Comparison of ENCODE assay signal across 8 cellular contexts in the genomic region with DNA sequence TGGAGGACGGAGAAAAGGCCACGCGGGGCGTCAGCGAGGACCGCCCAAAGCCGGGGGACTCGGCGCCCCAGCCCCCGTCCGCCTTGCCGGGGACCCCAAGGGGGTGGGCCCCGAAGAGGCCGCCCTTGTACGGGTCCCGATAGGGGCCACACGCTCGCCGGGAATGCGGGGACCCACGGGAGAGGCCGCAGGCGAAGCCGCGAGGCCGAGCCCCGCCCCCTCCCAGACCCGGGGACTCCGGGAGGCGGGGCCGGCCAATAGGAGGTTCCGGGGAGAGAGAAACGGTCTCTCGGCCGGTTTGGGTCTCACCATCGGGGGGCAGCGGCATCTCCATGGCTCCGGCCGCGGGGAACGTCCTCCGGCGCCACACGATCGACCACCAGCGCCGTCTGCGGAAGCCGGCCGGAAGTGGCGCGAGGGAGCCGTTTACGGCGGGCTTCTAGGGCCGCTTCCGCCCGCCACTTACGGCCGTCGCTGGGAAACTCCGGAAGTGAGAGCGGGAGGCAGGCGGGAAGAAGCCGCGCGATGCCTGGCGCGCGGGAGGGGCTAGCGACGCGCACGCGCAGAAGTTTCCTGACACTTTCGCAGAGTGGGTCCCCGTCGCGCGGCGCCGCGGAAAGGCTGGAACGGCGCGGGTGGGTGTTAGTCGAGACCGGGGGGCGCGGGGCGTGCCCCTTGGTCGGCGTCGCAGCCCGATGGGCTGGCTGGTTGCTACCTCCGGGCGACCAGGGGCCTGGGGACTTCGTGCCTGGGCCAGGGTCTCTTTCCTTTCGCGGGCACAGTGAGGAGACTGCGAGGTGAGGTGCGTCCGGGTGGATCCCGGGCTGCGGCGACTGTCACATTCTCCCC. TPM values are rescaled to one million over a fixed set of nuclear protein-coding genes. Genes with fewer than 3 reads are reported as not detected.
DNase-seq lines count a peak whose midpoint lies in the region; TF ChIP-seq lines count a peak whose summit lies in the region.

A gene with protein sequence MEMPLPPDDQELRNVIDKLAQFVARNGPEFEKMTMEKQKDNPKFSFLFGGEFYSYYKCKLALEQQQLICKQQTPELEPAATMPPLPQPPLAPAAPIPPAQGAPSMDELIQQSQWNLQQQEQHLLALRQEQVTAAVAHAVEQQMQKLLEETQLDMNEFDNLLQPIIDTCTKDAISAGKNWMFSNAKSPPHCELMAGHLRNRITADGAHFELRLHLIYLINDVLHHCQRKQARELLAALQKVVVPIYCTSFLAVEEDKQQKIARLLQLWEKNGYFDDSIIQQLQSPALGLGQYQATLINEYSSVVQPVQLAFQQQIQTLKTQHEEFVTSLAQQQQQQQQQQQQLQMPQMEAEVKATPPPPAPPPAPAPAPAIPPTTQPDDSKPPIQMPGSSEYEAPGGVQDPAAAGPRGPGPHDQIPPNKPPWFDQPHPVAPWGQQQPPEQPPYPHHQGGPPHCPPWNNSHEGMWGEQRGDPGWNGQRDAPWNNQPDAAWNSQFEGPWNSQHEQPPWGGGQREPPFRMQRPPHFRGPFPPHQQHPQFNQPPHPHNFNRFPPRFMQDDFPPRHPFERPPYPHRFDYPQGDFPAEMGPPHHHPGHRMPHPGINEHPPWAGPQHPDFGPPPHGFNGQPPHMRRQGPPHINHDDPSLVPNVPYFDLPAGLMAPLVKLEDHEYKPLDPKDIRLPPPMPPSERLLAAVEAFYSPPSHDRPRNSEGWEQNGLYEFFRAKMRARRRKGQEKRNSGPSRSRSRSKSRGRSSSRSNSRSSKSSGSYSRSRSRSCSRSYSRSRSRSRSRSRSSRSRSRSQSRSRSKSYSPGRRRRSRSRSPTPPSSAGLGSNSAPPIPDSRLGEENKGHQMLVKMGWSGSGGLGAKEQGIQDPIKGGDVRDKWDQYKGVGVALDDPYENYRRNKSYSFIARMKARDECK (minus strand): TSS at position 393 of the 849 bp plus-strand sequence. CDS start 59 bp downstream, at position 334.

- H3K4me3 ChIP-seq in SJSA1 (peak within 1 kb of the TSS; percentile 88), neuron (ENCODE audit: low read length) (peak within 1 kb of the TSS; percentile 100)

- H3K27me3 ChIP-seq in SJSA1 (replicated peaks) (no peaks in the 10 kb centered on the region), neuron (ENCODE audit: insufficient read depth, low read length) (no peaks in the 10 kb centered on the region)

- CTCF ChIA-PET in HEK293T (lab: Yijun Ruan, JAX), result interaction anchor here (0.5 kb wide), 2 partner anchors 61 to 259 kb away, joined by 4 read pairs; no protein-coding TSS in a partner anchor

- no peaks in the 10 kb centered on the region for H3K9me3 ChIP-seq in SJSA1 (replicated peaks)
- H3K9me3 ChIP-seq in neuron (ENCODE audit: low read length), result no peaks in the 10 kb centered on the region

- H3K4me1 ChIP-seq in SJSA1 (replicated peaks), result peaks cover 15% of the 10 kb centered on the region
- H3K4me1 ChIP-seq in neuron (ENCODE audit: insufficient read depth, low read length), result peaks cover 18% of the 10 kb centered on the region

- DNase-seq in GF-D8 (lab: John Stamatoyannopoulos, UW) (peak; percentile 83), HEK293T (ENCODE audit: extremely low spot score) (peak; percentile 99), MV-4-11 (lab: John Stamatoyannopoulos, UW) (peak; percentile 96), SJSA1 (ENCODE audit: low read depth in 1 of 2, low spot score in 2 of 2) (peak; percentile 94 to 95), foreskin melanocyte (peak; percentile 88), stromal cell of bone marrow (ENCODE audit: low read depth) (peak; percentile 88)
- peak; percentile 84 to 94 (median 91) for DNase-seq in activated naive CD4-positive, alpha-beta T cell (lab: John Stamatoyannopoulos, UW)

- H3K27ac ChIP-seq in SJSA1, result peak within 1 kb of the TSS; percentile 73

- POLR2A ChIA-PET in HEK293T (lab: Yijun Ruan, JAX), result interaction anchor here (0.6 to 1.5 kb wide), 9 partner anchors 9 to 86 kb away, joined by 3 to 7 read pairs (median 3); a partner anchor contains a TSS

- peak within 1 kb of the TSS; percentile 31 for H2AFZ ChIP-seq in neuron (ENCODE audit: low read depth, low read length)

- H3K36me3 ChIP-seq in SJSA1 (peaks cover 54% of the 10 kb centered on the region), neuron (ENCODE audit: insufficient read depth, low read length) (peaks cover 27% of the 10 kb centered on the region)

TF ChIP-seq in HEK293T, 16 proteins besides CTCF, POLR2A, EP300 and RAD21:
- TF ChIP-seq TARDBP (IDR thresholded peaks at IDR 0.05), result no peak
- TF ChIP-seq FOXA1 (IDR thresholded peaks at IDR 0.05), result no peak
- no peak for TF ChIP-seq FOXM1 (IDR thresholded peaks at IDR 0.05; ENCODE audit: borderline replicate concordance)
- TF ChIP-seq HDGF (IDR thresholded peaks at IDR 0.05; ENCODE audit: borderline replicate concordance), result no peak
- no peak for TF ChIP-seq LEF1 (IDR thresholded peaks at IDR 0.05; ENCODE audit: borderline replicate concordance)
- no peak for TF ChIP-seq SUZ12 (IDR thresholded peaks at IDR 0.05)
- no peak for TF ChIP-seq SP1 (IDR thresholded peaks at IDR 0.05)
- TF ChIP-seq FOXK2 (IDR thresholded peaks at IDR 0.05), result no peak
- no peak for TF ChIP-seq NFRKB (IDR thresholded peaks at IDR 0.05)
- TF ChIP-seq BHLHE40 (IDR thresholded peaks at IDR 0.05; ENCODE audit: borderline replicate concordance), result no peak
- peak; percentile 92 for TF ChIP-seq L3MBTL2 (conservative IDR thresholded peaks at IDR 0.05)
- no peak for TF ChIP-seq ZNF384 (IDR thresholded peaks at IDR 0.05)
- TF ChIP-seq ELF4 (IDR thresholded peaks at IDR 0.05), result peak; percentile 84
TF ChIP-seq in HEK293T: peak in this region for 2.

RNA-seq across cellular contexts. Expression of the gene that starts here (rescaled TPM):
- total RNA-seq in SJSA1 (2014; rRNA removed; shearing (Covaris generic)), result 3.8 and 4.3 TPM in 2 replicates

Comparison
In these comparisons a context has a peak if more than half of its experiments do, and no peak if none do; other contexts are left out.
1. Peak in every context shown above with its lines: DNase-seq, H3K4me3 ChIP-seq and H3K27ac ChIP-seq.